ENCODE assay signal across 2 cellular contexts in genomic region chr3:34001990-34002389, GRCh38.
TF ChIP-seq lines count a peak whose summit lies in the region.

No MANE protein-coding gene starts in this region.

TF ChIP-seq in A549, 52 proteins besides CTCF, POLR2A, EP300 and RAD21:
- no peak for TF ChIP-seq HMGXB4 (CRISPR knock-in tag; IDR thresholded peaks at IDR 0.05; ENCODE audit: borderline replicate concordance)
- no peak for TF ChIP-seq RCOR1 (IDR thresholded peaks at IDR 0.05; ENCODE audit: low read depth, low read length)
- TF ChIP-seq HES2 (IDR thresholded peaks at IDR 0.05), result 0 out of 2 replicates have a peak, but pooled peaks have one; percentile 53
- TF ChIP-seq MAX (IDR thresholded peaks at IDR 0.05), result peak; percentile 49; the same call in 1 of the 2 replicates
- TF ChIP-seq JUN (IDR thresholded peaks at IDR 0.05), result peak; percentile 41 to 64; a peak in 2 of 5 replicates
- peak; percentile 94 for TF ChIP-seq JUNB (IDR thresholded peaks at IDR 0.05)
- TF ChIP-seq FOSL2 (IDR thresholded peaks at IDR 0.05), result peak; percentile 75
- TF ChIP-seq FOSL2 (CRISPR knock-in tag; IDR thresholded peaks at IDR 0.05), result peak; percentile 77
- TF ChIP-seq CEBPB (IDR thresholded peaks at IDR 0.05), result peak; percentile 82 to 89
- TF ChIP-seq GATA3 (IDR thresholded peaks at IDR 0.05; ENCODE audit: borderline replicate concordance), result peak; percentile 94
- TF ChIP-seq BCL3 (IDR thresholded peaks at IDR 0.05), result peak; percentile 72; the same call in 1 of the 3 replicates
- no peak for TF ChIP-seq CBX8 (IDR thresholded peaks at IDR 0.05)
- no peak for TF ChIP-seq HOXB13 (CRISPR knock-in tag; IDR thresholded peaks at IDR 0.05; ENCODE audit: low read depth)
- TF ChIP-seq ZNF302 (CRISPR knock-in tag; IDR thresholded peaks at IDR 0.05), result no peak
- peak; percentile 34; the same call in 1 of the 3 replicates for TF ChIP-seq SMC3 (IDR thresholded peaks at IDR 0.05)
- no peak for TF ChIP-seq ELK1 (IDR thresholded peaks at IDR 0.05; ENCODE audit: low read depth, low read length)
TF ChIP-seq in A549: peak in this region for 9.

TF ChIP-seq in IMR-90, 13 proteins besides CTCF, POLR2A, EP300 and RAD21 (continued from another document):
- TF ChIP-seq RFX5 (IDR thresholded peaks at IDR 0.05; ENCODE audit: low read depth, low read length), result no peak
- no peak for TF ChIP-seq MAFK (IDR thresholded peaks at IDR 0.05; ENCODE audit: low read depth, low read length)
- TF ChIP-seq ELK1 (IDR thresholded peaks at IDR 0.05; ENCODE audit: borderline replicate concordance, low read depth, low read length), result no peak
